ENCODE assay signal across 20 cellular contexts in genomic region chr13:24142453-24142852, GRCh38.
"Had no signal": no experiment of that assay in that cellular context is flagged by ENCODE, and none has a peak within 500 bp of the region (broad histone marks: within the 10 kb centered on the region; RNA-seq: fewer than 3 reads in every experiment).

No MANE protein-coding gene starts in this region.

- H3K27ac ChIP-seq: HL-60, SJSA1, SK-N-MC had no signal

- H3K36me3 ChIP-seq: MG63, SJSA1 had no signal

- DNase-seq: KBM-7, MG63, NCI-H1092, NCI-H1105 treated with DMSO at 0.1 percent for 48 hours, NCI-H1436, NCI-H187, NCI-H2029, NCI-H2081 treated with DMSO at 0.1 percent for 48 hours, NCI-H2171, NCI-H226, NCI-H446, NCI-H510A, NCI-H524 treated with DMSO at 0.1 percent for 48 hours, NCI-H774, Right ventricle myocardium superior, RPMI8226, SIG-M5 had no signal

- H3K27me3 ChIP-seq: MG63, SJSA1 had no signal

- H3K9me3 ChIP-seq: MG63, SJSA1 had no signal

- H3K4me3 ChIP-seq: MG63, SJSA1, SK-N-MC had no signal
